ENCODE assay signal across 1 cellular context in genomic region chr11:68030318-68031135, GRCh38.
TF ChIP-seq lines count a peak whose summit lies in the region.

Gene NDUFS8, plus strand, starts transcription at chr11:68030681. Its CDS starts 1,471 bp downstream, at chr11:68032152.

TF ChIP-seq in HepG2, 621 proteins besides CTCF, POLR2A, EP300 and RAD21 (continued from another document and continues in another):
- TF ChIP-seq ZBTB39 (CRISPR knock-in tag; IDR thresholded peaks at IDR 0.05) = no peak; the same call in 1 of the 2 replicates
- TF ChIP-seq FOSL2 (CRISPR knock-in tag; IDR thresholded peaks at IDR 0.05) = no peak
- TF ChIP-seq ZBTB49 (CRISPR knock-in tag; IDR thresholded peaks at IDR 0.05; ENCODE audit: borderline replicate concordance) = peak; percentile 36; the same call in 1 of the 2 replicates
- TF ChIP-seq HHEX (CRISPR knock-in tag; IDR thresholded peaks at IDR 0.05) = no peak
- no peak for TF ChIP-seq SCMH1 (CRISPR knock-in tag; IDR thresholded peaks at IDR 0.05; ENCODE audit: borderline replicate concordance)
- TF ChIP-seq MZF1 (CRISPR knock-in tag; IDR thresholded peaks at IDR 0.05; ENCODE audit: borderline replicate concordance) = no peak
- peak; percentile 42; the same call in 1 of the 2 replicates for TF ChIP-seq ATF3 (CRISPR knock-in tag; IDR thresholded peaks at IDR 0.05)
- peak; percentile 49; the same call in 1 of the 2 replicates for TF ChIP-seq ZNF510 (CRISPR knock-in tag; IDR thresholded peaks at IDR 0.05; ENCODE audit: low read depth)
- TF ChIP-seq GZF1 (CRISPR knock-in tag; IDR thresholded peaks at IDR 0.05) = no peak
- TF ChIP-seq NFIC (IDR thresholded peaks at IDR 0.05; ENCODE audit: low read length) = no peak
- no peak for TF ChIP-seq ATF4 (CRISPR knock-in tag; IDR thresholded peaks at IDR 0.05)
- no peak for TF ChIP-seq KLF11 (CRISPR knock-in tag; IDR thresholded peaks at IDR 0.05)
- TF ChIP-seq REL (CRISPR knock-in tag; conservative IDR thresholded peaks at IDR 0.05) = no peak
- TF ChIP-seq KAT8 (CRISPR knock-in tag; IDR thresholded peaks at IDR 0.05) = peak; percentile 79
- peak; percentile 64; the same call in 1 of the 2 replicates for TF ChIP-seq ZHX2 (IDR thresholded peaks at IDR 0.05; ENCODE audit: low read depth)
- no peak for TF ChIP-seq ZHX2 (CRISPR knock-in tag; IDR thresholded peaks at IDR 0.05; ENCODE audit: borderline replicate concordance)
- TF ChIP-seq LRRFIP1 (CRISPR knock-in tag; conservative IDR thresholded peaks at IDR 0.05) = no peak
- TF ChIP-seq THAP9 (CRISPR knock-in tag; IDR thresholded peaks at IDR 0.05; ENCODE audit: borderline replicate concordance) = peak; percentile 34; the same call in 1 of the 2 replicates
- TF ChIP-seq ZNF670 (CRISPR knock-in tag; IDR thresholded peaks at IDR 0.05; ENCODE audit: borderline replicate concordance) = no peak; the same call in 1 of the 2 replicates
- 0 out of 2 replicates have a peak, but pooled peaks have one; percentile 27 for TF ChIP-seq MEIS2 (CRISPR knock-in tag; IDR thresholded peaks at IDR 0.05)
- no peak for TF ChIP-seq CBX1 (IDR thresholded peaks at IDR 0.05; ENCODE audit: low read depth)
- TF ChIP-seq ERF (CRISPR knock-in tag; IDR thresholded peaks at IDR 0.05) = peak; percentile 30; the same call in 1 of the 2 replicates
- peak; percentile 70; the same call in 1 of the 2 replicates for TF ChIP-seq THAP7 (CRISPR knock-in tag; IDR thresholded peaks at IDR 0.05)
- no peak for TF ChIP-seq NONO (IDR thresholded peaks at IDR 0.05)
- peak; percentile 68; the same call in 1 of the 2 replicates for TF ChIP-seq NONO (CRISPR knock-in tag; conservative IDR thresholded peaks at IDR 0.05)
- peak; percentile 81; the same call in 1 of the 2 replicates for TF ChIP-seq NFAT5 (CRISPR knock-in tag; IDR thresholded peaks at IDR 0.05)
- no peak for TF ChIP-seq ZNF709 (CRISPR knock-in tag; IDR thresholded peaks at IDR 0.05)
- TF ChIP-seq NR2F2 (IDR thresholded peaks at IDR 0.05; ENCODE audit: borderline replicate concordance, low read depth) = no peak
- no peak for TF ChIP-seq ZNF674 (CRISPR knock-in tag; IDR thresholded peaks at IDR 0.05; ENCODE audit: low read depth)
- no peak for TF ChIP-seq ZNF296 (CRISPR knock-in tag; conservative IDR thresholded peaks at IDR 0.05)
- no peak for TF ChIP-seq CHCHD3 (CRISPR knock-in tag; IDR thresholded peaks at IDR 0.05)
- no peak for TF ChIP-seq RBAK (CRISPR knock-in tag; IDR thresholded peaks at IDR 0.05)
- TF ChIP-seq ZBTB20 (CRISPR knock-in tag; IDR thresholded peaks at IDR 0.05; ENCODE audit: borderline replicate concordance, low read depth) = no peak
- TF ChIP-seq DMAP1 (CRISPR knock-in tag; IDR thresholded peaks at IDR 0.05) = peak; percentile 82
- peak; percentile 90 for TF ChIP-seq GABPB1 (CRISPR knock-in tag; IDR thresholded peaks at IDR 0.05)
